10 cellular contexts compared by ENCODE assay signal in the genomic region with DNA sequence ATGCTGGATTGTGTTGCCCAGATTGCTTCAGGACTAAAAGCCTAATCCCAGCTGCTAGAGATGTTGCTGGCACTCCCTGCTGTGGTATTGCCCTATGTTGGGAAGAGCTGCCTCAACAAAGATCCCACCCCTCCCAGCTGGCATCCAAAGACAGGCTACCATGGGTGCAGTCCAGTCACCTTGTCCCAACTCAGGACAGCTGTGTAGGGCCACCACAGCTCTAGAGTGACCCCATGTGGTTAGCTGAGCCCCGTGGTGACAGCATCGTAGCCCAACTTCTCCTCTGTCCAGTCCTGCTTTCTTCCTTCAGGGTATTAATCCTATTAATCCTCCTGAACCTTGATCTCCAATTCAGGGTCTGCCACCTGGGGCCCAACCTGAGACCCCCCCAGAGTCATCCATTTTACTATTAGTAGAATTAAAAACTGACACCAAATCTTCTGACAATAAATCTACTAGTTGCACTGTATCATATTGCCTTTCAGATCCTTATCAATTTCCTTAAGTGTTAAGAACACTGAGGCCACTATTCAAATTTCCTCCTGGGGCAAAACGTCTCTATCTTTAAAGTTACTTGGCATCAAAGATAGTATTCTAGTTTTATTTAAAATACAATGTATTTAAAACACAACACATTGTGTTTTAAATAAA.
A peak's percentile ranks its signal among the peaks of the same experiment; 100 is the strongest.
DNase-seq lines count a peak whose midpoint lies in the region; ATAC-seq, FAIRE-seq and TF ChIP-seq lines count a peak whose summit lies in the region.
"Had no signal": no experiment of that assay in that cellular context is flagged by ENCODE, and none has a peak within 500 bp of the region (broad histone marks: within the 10 kb centered on the region; RNA-seq: fewer than 3 reads in every experiment).

No MANE protein-coding gene starts in this region.

- peak; percentile 55 for TF ChIP-seq CTCF in A549 (IDR thresholded peaks at IDR 0.05)
- peak; percentile 76 for TF ChIP-seq CTCF in GM12874 (IDR thresholded peaks at IDR 0.05; ENCODE audit: insufficient read depth, low read depth, low read length)
- peak; percentile 63 for TF ChIP-seq CTCF in foreskin keratinocyte (conservative IDR thresholded peaks at IDR 0.05)

- H3K4me2 ChIP-seq in A549 = no peak overlapping the region

- TF ChIP-seq POLR2A in A549 (IDR thresholded peaks at IDR 0.05; ENCODE audit: low read length) = no peak

- ATAC-seq in A549 = peak; percentile 93 to 97
- ATAC-seq in foreskin keratinocyte = no peak
- no peak for ATAC-seq in GM19467 (IDR thresholded peaks at IDR 0.05; ENCODE audit: unreplicated experiment)
- no peak for ATAC-seq in sciatic nerve
- ATAC-seq: activated T-cell treated with anti-CD3 and anti-CD28 coated beads, Interleukin-2, amount 50 U/mL, for 72 hours had no signal

- DNase-seq in A549 (ENCODE audit: low read depth in 1 of 2, low spot score in 1 of 2) (peak; percentile 53 to 72), RPMI8226 (peak; percentile 39), foreskin keratinocyte (peak in 1 of 2 donors; percentile 14), sciatic nerve (ENCODE audit: low spot score) (no peak), cerebellar cortex (ENCODE audit: low spot score) (no peak)
- DNase-seq in activated CD4-positive, alpha-beta T cell treated with anti-CD3 and anti-CD28 coated beads, Interleukin-2, amount 50 U/mL, for 1 hour = no peak
- DNase-seq: left cardiac atrium had no signal

- TF ChIP-seq EP300 in A549 (IDR thresholded peaks at IDR 0.05) = no peak

- peak; percentile 58 to 76; a peak in 4 of 5 replicates for TF ChIP-seq RAD21 in A549 (conservative IDR thresholded peaks at IDR 0.05 in 1 of 2, IDR thresholded peaks at IDR 0.05 in 1 of 2)

- no peak overlapping the region for H3K27ac ChIP-seq in A549
- no peak overlapping the region for H3K27ac ChIP-seq in foreskin keratinocyte

- POLR2A ChIA-PET in A549 (lab: Yijun Ruan, JAX) = no interaction called here

- H3K4me1 ChIP-seq in A549 (no peaks in the 10 kb centered on the region), foreskin keratinocyte (no peaks in the 10 kb centered on the region)

- 2% methylated on average over 3 of the region's 3 CpGs for WGBS in A549 (ENCODE audit: missing lambda C conversion rate)

- no peaks in the 10 kb centered on the region for H3K27me3 ChIP-seq in foreskin keratinocyte

- intact Hi-C loops in sciatic nerve (cut with DNase I) = loop anchor here (10.0 kb wide), 1 partner anchor 533 kb away; no protein-coding TSS in a partner anchor

- peaks cover 8% of the 10 kb centered on the region; the same call in 1 of the 3 replicates for H3K9me3 ChIP-seq in A549

- no peak for FAIRE-seq in A549 (lab: Jason Lieb, UNC)

- CTCF ChIA-PET in A549 (lab: Yijun Ruan, JAX) = interaction anchor here (0.6 to 4.3 kb wide), 10 partner anchors 10 to 1307 kb away, joined by 3 to 40 read pairs (median 4); no protein-coding TSS in a partner anchor

- no peak overlapping the region for H3K4me3 ChIP-seq in A549

TF ChIP-seq in A549, 52 proteins besides CTCF, POLR2A, EP300 and RAD21:
- TF ChIP-seq, protein P1, sequence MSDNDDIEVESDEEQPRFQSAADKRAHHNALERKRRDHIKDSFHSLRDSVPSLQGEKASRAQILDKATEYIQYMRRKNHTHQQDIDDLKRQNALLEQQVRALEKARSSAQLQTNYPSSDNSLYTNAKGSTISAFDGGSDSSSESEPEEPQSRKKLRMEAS (IDR thresholded peaks at IDR 0.05) = no peak
- TF ChIP-seq KDM5A (IDR thresholded peaks at IDR 0.05) (no peak), SMC3 (IDR thresholded peaks at IDR 0.05) (peak; percentile 29; the same call in 1 of the 3 replicates)

Comparison
In these comparisons a context has a peak if more than half of its experiments do, and no peak if none do; other contexts are left out.
1. ATAC-seq: peak in A549 (2 of 2); none in foreskin keratinocyte (single experiment), GM19467 (single experiment) and sciatic nerve (single experiment).
2. DNase-seq: peak in A549 (2 of 2) and RPMI8226 (single experiment); none in activated CD4-positive, alpha-beta T cell treated with anti-CD3 and anti-CD28 coated beads, Interleukin-2, amount 50 U/mL, for 1 hour (single experiment), sciatic nerve (single experiment) and cerebellar cortex (single experiment).
3. Peak in every context shown above with its lines, with median percentiles within 50 percentile points of each other: CTCF ChIP-seq.